ENCODE assay signal across 8 cellular contexts in the genomic region with DNA sequence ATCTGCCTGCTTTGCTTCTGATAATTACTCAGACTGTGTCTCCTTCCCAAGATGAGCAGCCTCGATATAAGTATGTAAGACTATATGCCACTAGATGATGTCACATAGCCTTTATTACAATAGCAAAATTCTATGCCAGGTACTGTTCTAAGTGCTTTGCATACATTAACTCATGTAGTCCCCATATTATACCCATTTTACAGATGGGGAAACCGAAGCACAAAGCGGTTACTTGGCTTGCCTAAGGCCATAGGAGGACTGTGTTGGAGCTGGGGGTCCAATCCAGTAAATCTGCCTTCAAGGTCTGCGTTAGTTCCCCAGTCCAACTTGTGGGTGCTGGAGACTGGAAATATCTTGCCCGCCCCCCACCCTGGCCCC. TPM values are rescaled to one million over a fixed set of nuclear protein-coding genes. Genes with fewer than 3 reads are reported as not detected.
A peak's percentile ranks its signal among the peaks of the same experiment; 100 is the strongest.
DNase-seq lines count a peak whose midpoint lies in the region; ATAC-seq and TF ChIP-seq lines count a peak whose summit lies in the region.

No MANE protein-coding gene starts in this region.

- in situ Hi-C loops in brain microvascular endothelial cell (cut with HindIII; ENCODE audit: low pct_ligation_motif_present, low sequenced_read_pairs): no loop called here

- H3K4me3 ChIP-seq in cardiac muscle cell (peak overlapping the region; percentile 21), brain microvascular endothelial cell (ENCODE audit: low read depth, low read length) (peak overlapping the region; percentile 54), lower lobe of right lung (peak overlapping the region; percentile 46)

- H3K27me3 ChIP-seq in cardiac muscle cell (no peaks in the 10 kb centered on the region), brain microvascular endothelial cell (replicated peaks) (no peaks in the 10 kb centered on the region), lower lobe of right lung (ENCODE audit: low read depth) (no peaks in the 10 kb centered on the region)

- peaks cover 17% of the 10 kb centered on the region for H3K4me1 Mint-ChIP-seq in type B pancreatic cell (ENCODE audit: unreplicated experiment)

- H3K27me3 Mint-ChIP-seq in type B pancreatic cell: no peaks in the 10 kb centered on the region

- H3K27ac ChIP-seq in cardiac muscle cell (peak overlapping the region; percentile 66), brain microvascular endothelial cell (peak overlapping the region; percentile 70), lower lobe of right lung (peak overlapping the region; percentile 77)

- H3K4me1 ChIP-seq in cardiac muscle cell (ENCODE audit: low read depth) (no peaks in the 10 kb centered on the region), lower lobe of right lung (peaks cover 6% of the 10 kb centered on the region)

- H3K9me3 ChIP-seq in cardiac muscle cell (ENCODE audit: low read depth) (no peaks in the 10 kb centered on the region), lower lobe of right lung (no peaks in the 10 kb centered on the region)

- TF ChIP-seq CTCF in cardiac muscle cell (IDR thresholded peaks at IDR 0.05; ENCODE audit: low read depth, low read length) (no peak), brain microvascular endothelial cell (IDR thresholded peaks at IDR 0.05; ENCODE audit: low read depth, low read length, missing control alignments) (no peak), lower lobe of right lung (IDR thresholded peaks at IDR 0.05) (no peak), type B pancreatic cell (conservative IDR thresholded peaks at IDR 0.05) (no peak)

- H3K27ac Mint-ChIP-seq in type B pancreatic cell: peak overlapping the region; percentile 88

- DNase-seq in cardiac muscle cell (ENCODE audit: low read depth in 1 of 2, low spot score in 1 of 2) (no peak), left cardiac atrium (no peak), brain microvascular endothelial cell (no peak), lower lobe of right lung (no peak), type B pancreatic cell (ENCODE audit: extremely low spot score, unreplicated experiment) (no peak), NCI-H226 (no peak), retina (no peak), left colon (no peak)

- intact Hi-C loops in left cardiac atrium (cut with DNase I) (no loop called here), lower lobe of right lung (cut with DNase I) (no loop called here), left colon (cut with DNase I, micrococcal nuclease) (no loop called here)

- H3K36me3 Mint-ChIP-seq in type B pancreatic cell: peaks cover 6% of the 10 kb centered on the region

- peak overlapping the region; percentile 90 for H3K4me3 Mint-ChIP-seq in type B pancreatic cell

- no peaks in the 10 kb centered on the region for H3K36me3 ChIP-seq in cardiac muscle cell
- no peaks in the 10 kb centered on the region for H3K36me3 ChIP-seq in brain microvascular endothelial cell (replicated peaks)
- H3K36me3 ChIP-seq in lower lobe of right lung: no peaks in the 10 kb centered on the region

- H3K9me3 Mint-ChIP-seq in type B pancreatic cell: no peaks in the 10 kb centered on the region

- ATAC-seq in left cardiac atrium: no peak
- ATAC-seq in lower lobe of right lung: no peak
- no peak for ATAC-seq in left colon

RNA-seq across cellular contexts. Expression of a gene that starts 0.8 kb away (rescaled TPM):
- total RNA-seq in cardiac muscle cell (4.5 and 5.4 TPM in 2 replicates), left cardiac atrium (1 to 10 TPM; 6.6 to 8.8 TPM), lower lobe of right lung (12.3 TPM), type B pancreatic cell (ENCODE audit: low replicate concordance) (4.9 and 9.3 TPM in 2 replicates), left colon (10 to 100 TPM; 10.3 to 10.6 TPM)
- 4.4 and 6.5 TPM in 2 replicates for polyA plus RNA-seq in cardiac muscle cell
